13 cellular contexts compared by ENCODE assay signal in genomic region chr4:76811604-76812412, GRCh38.
DNase-seq lines count a peak whose midpoint lies in the region; ATAC-seq and TF ChIP-seq lines count a peak whose summit lies in the region.
"Had no signal": no experiment of that assay in that cellular context is flagged by ENCODE, and none has a peak within 500 bp of the region (broad histone marks: within the 10 kb centered on the region; RNA-seq: fewer than 3 reads in every experiment).

No MANE protein-coding gene starts in this region.

- POLR2A ChIA-PET in BJ (lab: Charles Lee) (interaction anchor here (0.6 to 0.8 kb wide), 5 partner anchors 73 to 318 kb away, joined by 3 to 7 read pairs (median 3); partner anchors contain the start of gene SEPTIN11), WTC11 (lab: Charles Lee) (no interaction called here)

- CTCF ChIA-PET in BJ (lab: Yijun Ruan, JAX) (interaction anchor here (0.6 to 1.7 kb wide), 5 partner anchors 9 to 283 kb away, joined by 3 to 5 read pairs (median 5); no protein-coding TSS in a partner anchor), WTC11 (lab: Charles Lee) (interaction anchor here (0.7 to 1.8 kb wide), 5 partner anchors 10 to 1402 kb away, joined by 3 to 5 read pairs (median 4); no protein-coding TSS in a partner anchor)

- H3K36me3 ChIP-seq in BJ (ENCODE audit: control insufficient read depth, insufficient read depth, low read length) = no peaks in the 10 kb centered on the region
- H3K36me3 ChIP-seq in heart left ventricle = no peaks in the 10 kb centered on the region
- H3K36me3 ChIP-seq: tibial artery had no signal

- TF ChIP-seq CTCF in BJ (IDR thresholded peaks at IDR 0.05; ENCODE audit: insufficient read depth, low read depth, low read length) (0 out of 2 replicates have a peak, but pooled peaks have one; percentile 19), WTC11 (IDR thresholded peaks at IDR 0.05) (no peak), heart left ventricle (IDR thresholded peaks at IDR 0.05) (peak in 1 of 12 donors; percentile 11), osteocyte (IDR thresholded peaks at IDR 0.05) (peak; percentile 27)

- no peak overlapping the region for H3K4me3 ChIP-seq in BJ (ENCODE audit: low read depth, low read length)
- peak overlapping the region in 1 of 12 donors; percentile 2 for H3K4me3 ChIP-seq in heart left ventricle
- H3K4me3 ChIP-seq: tibial artery had no signal

- H3K9me3 Mint-ChIP-seq in WTC11 (peaks cover 41% of the 10 kb centered on the region), osteocyte (ENCODE audit: unreplicated experiment) (peaks cover 19% of the 10 kb centered on the region)
- peaks cover 8 to 16% of the 10 kb centered on the region in 2 donors for H3K9me3 Mint-ChIP-seq in stimulated activated naive B cell treated with anti-CD40 and anti-IgM and Interleukin-4, amounts not matched to agents 10 μg/mL and 1 μg/mL and 100 μg/mL, for 72 hours

- TF ChIP-seq POLR2A in heart left ventricle (IDR thresholded peaks at IDR 0.05) = no peak

- DNase-seq in BJ (ENCODE audit: low read depth) = peak; percentile 94
- DNase-seq in WTC11 (ENCODE audit: low spot score) = no peak
- DNase-seq in heart left ventricle = peak; percentile 54 to 75 (median 71)
- peak; percentile 90 for DNase-seq in osteocyte (ENCODE audit: extremely low spot score, unreplicated experiment)
- no peak for DNase-seq in NOMO-1 treated with dmso at 0.1 percent for 144 hours (lab: John Stamatoyannopoulos, UW; ENCODE audit: unreplicated experiment)
- no peak for DNase-seq in NCI-H1436 (lab: John Stamatoyannopoulos, UW)
- no peak for DNase-seq in stimulated activated naive B cell treated with anti-CD40 and anti-IgM and Interleukin-4, amounts not matched to agents 10 μg/mL and 1 μg/mL and 100 μg/mL, for 72 hours
- DNase-seq: activated T-cell treated with anti-CD3 and anti-CD28 coated beads, Interleukin-2, amount 50 U/mL, for 48 hours; foreskin keratinocyte; NCI-H510A; tibial artery had no signal

- H3K27ac Mint-ChIP-seq in WTC11 (0 out of 2 replicates have a peak overlapping the region, but pooled peaks have one; percentile 58), osteocyte (ENCODE audit: unreplicated experiment) (peak overlapping the region; percentile 79)
- no peak overlapping the region for H3K27ac Mint-ChIP-seq in stimulated activated naive B cell treated with anti-CD40 and anti-IgM and Interleukin-4, amounts not matched to agents 10 μg/mL and 1 μg/mL and 100 μg/mL, for 72 hours
- H3K27ac Mint-ChIP-seq: B cell had no signal

- peaks cover 14% of the 10 kb centered on the region for H3K4me1 Mint-ChIP-seq in WTC11
- peaks cover 37% of the 10 kb centered on the region for H3K4me1 Mint-ChIP-seq in osteocyte (ENCODE audit: unreplicated experiment)
- H3K4me1 Mint-ChIP-seq in stimulated activated naive B cell treated with anti-CD40 and anti-IgM and Interleukin-4, amounts not matched to agents 10 μg/mL and 1 μg/mL and 100 μg/mL, for 72 hours = no peaks in the 10 kb centered on the region
- H3K4me1 Mint-ChIP-seq: B cell had no signal

- no peaks in the 10 kb centered on the region for H3K27me3 ChIP-seq in BJ (ENCODE audit: control insufficient read depth, insufficient read depth, low read length)
- no peaks in the 10 kb centered on the region for H3K27me3 ChIP-seq in heart left ventricle
- H3K27me3 ChIP-seq: tibial artery had no signal

- no peak overlapping the region for H3K4me3 Mint-ChIP-seq in WTC11
- peak overlapping the region; percentile 24 for H3K4me3 Mint-ChIP-seq in osteocyte (ENCODE audit: unreplicated experiment)
- no peak overlapping the region for H3K4me3 Mint-ChIP-seq in stimulated activated naive B cell treated with anti-CD40 and anti-IgM and Interleukin-4, amounts not matched to agents 10 μg/mL and 1 μg/mL and 100 μg/mL, for 72 hours
- H3K4me3 Mint-ChIP-seq: B cell had no signal

- peak overlapping the region in 11 of 12 donors; percentile 30 to 83 (median 65) for H3K27ac ChIP-seq in heart left ventricle
- H3K27ac ChIP-seq: foreskin keratinocyte, tibial artery had no signal

- H3K4me1 ChIP-seq in heart left ventricle = peaks cover 0 to 25% (median 5%) of the 10 kb centered on the region in 12 donors
- H3K4me1 ChIP-seq: foreskin keratinocyte had no signal

- peaks cover 0 to 37% (median 2%) of the 10 kb centered on the region in 12 donors for H3K9me3 ChIP-seq in heart left ventricle

- intact Hi-C loops in heart left ventricle (cut with DNase I) = loop anchor here in 2 of 10 donors (5.0 to 10.0 kb wide), 2 partner anchors 133 to 140 kb away; partner anchors contain the start of gene SEPTIN11 (in 1 of the 2)

- H3K36me3 Mint-ChIP-seq in WTC11 (peaks cover 23% of the 10 kb centered on the region), osteocyte (ENCODE audit: unreplicated experiment) (peaks cover 15% of the 10 kb centered on the region)
- H3K36me3 Mint-ChIP-seq in stimulated activated naive B cell treated with anti-CD40 and anti-IgM and Interleukin-4, amounts not matched to agents 10 μg/mL and 1 μg/mL and 100 μg/mL, for 72 hours = no peaks in the 10 kb centered on the region

- ATAC-seq in WTC11 = peak; percentile 48; the same call in 1 of the 2 replicates
- peak; percentile 66 to 87 (median 74) for ATAC-seq in heart left ventricle
- no peak for ATAC-seq in stimulated activated naive B cell treated with anti-CD40 and anti-IgM and Interleukin-4, amounts not matched to agents 10 μg/mL and 1 μg/mL and 100 μg/mL, for 72 hours (replicated peaks)
- no peak for ATAC-seq in HG03520 (IDR thresholded peaks at IDR 0.05; ENCODE audit: unreplicated experiment)
- ATAC-seq: foreskin keratinocyte had no signal

- H3K27me3 Mint-ChIP-seq in WTC11 (ENCODE audit: low read depth) (no peaks in the 10 kb centered on the region; the same call in 1 of the 2 replicates), osteocyte (ENCODE audit: unreplicated experiment) (no peaks in the 10 kb centered on the region)
- H3K27me3 Mint-ChIP-seq in stimulated activated naive B cell treated with anti-CD40 and anti-IgM and Interleukin-4, amounts not matched to agents 10 μg/mL and 1 μg/mL and 100 μg/mL, for 72 hours = peaks cover 4 to 5% of the 10 kb centered on the region in 2 donors
- H3K27me3 Mint-ChIP-seq: B cell had no signal

- 40 to 46% (median 42%) methylated on average over 12 of the region's 12 CpGs for WGBS in heart left ventricle, 4 donors

TF ChIP-seq in WTC11, 78 proteins besides CTCF, POLR2A, EP300 and RAD21:
- TF ChIP-seq ETV6 (CRISPR knock-in tag; IDR thresholded peaks at IDR 0.05) = no peak
- TF ChIP-seq ATF3 (CRISPR knock-in tag; conservative IDR thresholded peaks at IDR 0.05) = no peak
- no peak for TF ChIP-seq CBFB (CRISPR knock-in tag; IDR thresholded peaks at IDR 0.05; ENCODE audit: low read depth)
- no peak for TF ChIP-seq ZNF219 (CRISPR knock-in tag; IDR thresholded peaks at IDR 0.05; ENCODE audit: borderline replicate concordance)
- no peak for TF ChIP-seq SOX15 (CRISPR knock-in tag; IDR thresholded peaks at IDR 0.05)
- TF ChIP-seq, protein P1, sequence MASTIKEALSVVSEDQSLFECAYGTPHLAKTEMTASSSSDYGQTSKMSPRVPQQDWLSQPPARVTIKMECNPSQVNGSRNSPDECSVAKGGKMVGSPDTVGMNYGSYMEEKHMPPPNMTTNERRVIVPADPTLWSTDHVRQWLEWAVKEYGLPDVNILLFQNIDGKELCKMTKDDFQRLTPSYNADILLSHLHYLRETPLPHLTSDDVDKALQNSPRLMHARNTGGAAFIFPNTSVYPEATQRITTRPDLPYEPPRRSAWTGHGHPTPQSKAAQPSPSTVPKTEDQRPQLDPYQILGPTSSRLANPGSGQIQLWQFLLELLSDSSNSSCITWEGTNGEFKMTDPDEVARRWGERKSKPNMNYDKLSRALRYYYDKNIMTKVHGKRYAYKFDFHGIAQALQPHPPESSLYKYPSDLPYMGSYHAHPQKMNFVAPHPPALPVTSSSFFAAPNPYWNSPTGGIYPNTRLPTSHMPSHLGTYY (CRISPR knock-in tag; IDR thresholded peaks at IDR 0.05) = no peak
- TF ChIP-seq NR1H2 (CRISPR knock-in tag; IDR thresholded peaks at IDR 0.05) = no peak
- no peak for TF ChIP-seq MAX (CRISPR knock-in tag; IDR thresholded peaks at IDR 0.05)
- TF ChIP-seq ZNF232 (CRISPR knock-in tag; IDR thresholded peaks at IDR 0.05) = no peak
- no peak for TF ChIP-seq MXD4 (CRISPR knock-in tag; IDR thresholded peaks at IDR 0.05; ENCODE audit: borderline replicate concordance)
- TF ChIP-seq ELF4 (CRISPR knock-in tag; IDR thresholded peaks at IDR 0.05; ENCODE audit: low read depth) = no peak
- no peak for TF ChIP-seq HMGA2 (CRISPR knock-in tag; IDR thresholded peaks at IDR 0.05)
- TF ChIP-seq IRF1 (CRISPR knock-in tag; IDR thresholded peaks at IDR 0.05) = no peak
- TF ChIP-seq, protein P2, sequence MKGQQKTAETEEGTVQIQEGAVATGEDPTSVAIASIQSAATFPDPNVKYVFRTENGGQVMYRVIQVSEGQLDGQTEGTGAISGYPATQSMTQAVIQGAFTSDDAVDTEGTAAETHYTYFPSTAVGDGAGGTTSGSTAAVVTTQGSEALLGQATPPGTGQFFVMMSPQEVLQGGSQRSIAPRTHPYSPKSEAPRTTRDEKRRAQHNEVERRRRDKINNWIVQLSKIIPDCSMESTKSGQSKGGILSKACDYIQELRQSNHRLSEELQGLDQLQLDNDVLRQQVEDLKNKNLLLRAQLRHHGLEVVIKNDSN (CRISPR knock-in tag; IDR thresholded peaks at IDR 0.05) = no peak
- TF ChIP-seq RORB (CRISPR knock-in tag; IDR thresholded peaks at IDR 0.05) = no peak
- no peak for TF ChIP-seq FOXP1 (CRISPR knock-in tag; IDR thresholded peaks at IDR 0.05; ENCODE audit: borderline replicate concordance)

Comparison
In these comparisons a context has a peak if more than half of its experiments do, and no peak if none do; other contexts are left out.
1. DNase-seq: peak in BJ (single experiment), heart left ventricle (5 of 5) and osteocyte (single experiment); none in WTC11 (single experiment), NOMO-1 treated with dmso at 0.1 percent for 144 hours (single experiment), NCI-H1436 (single experiment) and stimulated activated naive B cell treated with anti-CD40 and anti-IgM and Interleukin-4, amounts not matched to agents 10 μg/mL and 1 μg/mL and 100 μg/mL, for 72 hours (single experiment).
2. ATAC-seq: peak in WTC11 (single experiment) and heart left ventricle (4 of 4); none in stimulated activated naive B cell treated with anti-CD40 and anti-IgM and Interleukin-4, amounts not matched to agents 10 μg/mL and 1 μg/mL and 100 μg/mL, for 72 hours (0 of 2) and HG03520 (single experiment).